1 cellular context compared by ENCODE assay signal in the genomic region with DNA sequence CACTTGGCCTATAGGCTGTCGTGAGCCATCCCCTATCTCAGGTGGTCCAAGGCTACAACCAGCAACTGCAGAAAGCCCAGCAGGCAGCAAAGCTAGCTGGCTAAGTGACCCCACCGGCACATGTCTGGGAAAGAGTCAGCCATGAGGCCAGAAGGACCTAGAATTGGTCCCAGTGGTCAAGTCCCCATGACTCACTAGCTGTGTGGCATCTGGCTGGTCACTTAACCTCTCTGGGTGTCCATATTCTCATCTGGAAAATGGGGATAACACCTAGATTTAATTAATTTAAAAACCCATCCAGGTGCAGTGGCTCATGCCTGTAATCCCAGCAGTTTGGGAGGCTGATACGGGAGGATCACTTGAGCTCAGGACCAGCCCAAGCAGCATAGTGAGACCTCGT.
TF ChIP-seq lines count a peak whose summit lies in the region.

No MANE protein-coding gene starts in this region.

TF ChIP-seq in K562, 482 proteins besides CTCF, POLR2A, EP300 and RAD21:
- no peak for TF ChIP-seq ZNF263 (CRISPR knock-in tag; IDR thresholded peaks at IDR 0.05; ENCODE audit: borderline replicate concordance)
- peak; percentile 72 for TF ChIP-seq RBM25 (IDR thresholded peaks at IDR 0.05; ENCODE audit: low read depth, low read length, severe bottlenecking)
- no peak for TF ChIP-seq ZNF707 (CRISPR knock-in tag; conservative IDR thresholded peaks at IDR 0.05)
- TF ChIP-seq FOXJ3 (CRISPR knock-in tag; IDR thresholded peaks at IDR 0.05) = no peak
TF ChIP-seq in K562: peak in this region for 1.
